13 cellular contexts compared by ENCODE assay signal in the genomic region with DNA sequence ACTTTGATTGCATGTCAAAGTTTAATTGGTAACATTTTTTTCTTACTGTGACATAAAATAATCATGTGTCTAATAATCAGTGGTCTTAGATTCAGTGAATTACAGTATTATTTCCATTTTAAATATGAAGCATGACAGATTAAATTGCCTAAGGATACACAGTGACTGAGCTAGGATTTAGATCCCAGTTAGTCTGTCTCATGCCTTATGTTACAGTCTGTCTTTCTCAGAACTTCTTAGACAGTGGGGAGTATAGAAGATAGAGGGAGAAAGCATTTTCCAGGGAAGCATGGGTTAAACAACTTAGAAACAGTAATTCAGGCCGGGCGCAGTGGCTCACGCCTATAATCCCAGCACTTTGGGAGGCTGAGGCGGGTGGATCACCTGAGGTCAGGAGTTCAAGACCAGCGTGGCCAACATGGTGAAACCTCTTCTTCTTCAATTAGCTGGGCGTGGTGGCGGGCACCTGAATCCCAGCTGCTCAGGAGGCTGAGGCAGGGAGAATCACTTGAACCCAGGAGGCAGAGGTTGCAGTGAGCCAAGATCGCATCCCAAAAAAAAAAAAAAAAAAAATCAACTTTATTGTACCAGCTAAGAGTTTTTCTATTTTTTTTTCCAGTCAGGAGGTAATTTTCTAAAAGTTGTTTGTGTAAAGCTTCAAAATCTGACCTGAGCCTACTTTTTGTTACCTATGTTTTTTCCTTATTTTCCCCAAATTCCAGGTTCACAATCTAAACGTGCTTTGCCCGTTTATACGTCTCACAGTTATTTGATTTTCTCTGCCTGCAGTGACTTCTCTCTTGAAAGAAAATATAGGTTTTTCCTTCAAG. TPM values are rescaled to one million over a fixed set of nuclear protein-coding genes. Genes with fewer than 3 reads are reported as not detected.
DNase-seq lines count a peak whose midpoint lies in the region; ATAC-seq, FAIRE-seq and TF ChIP-seq lines count a peak whose summit lies in the region.
"Had no signal": no experiment of that assay in that cellular context is flagged by ENCODE, and none has a peak within 500 bp of the region (broad histone marks: within the 10 kb centered on the region; RNA-seq: fewer than 3 reads in every experiment).

No MANE protein-coding gene starts in this region.

- H3K27ac Mint-ChIP-seq in T-cell: peak overlapping the region in 1 of 2 donors; percentile 24
- H3K27ac Mint-ChIP-seq: IgD-negative memory B cell had no signal

- no peaks in the 10 kb centered on the region for H3K9me3 Mint-ChIP-seq in T-cell
- H3K9me3 Mint-ChIP-seq: IgD-negative memory B cell had no signal

- H3K36me3 ChIP-seq in HepG2 (replicated peaks in 1 of 2; ENCODE audit: control insufficient read depth in 1 of 2, insufficient read depth in 2 of 2, low read length in 2 of 2) (peaks cover 2 to 6% of the 10 kb centered on the region in 2 experiments; a peak in 4 of 5 replicates), right lobe of liver (no peaks in the 10 kb centered on the region), lower lobe of right lung (no peaks in the 10 kb centered on the region), A673 (ENCODE audit: insufficient read depth, low read length, poor library complexity, severe bottlenecking) (no peaks in the 10 kb centered on the region)

- H3K9me3 ChIP-seq in HepG2 (ENCODE audit: low read length): no peaks in the 10 kb centered on the region
- H3K9me3 ChIP-seq in right lobe of liver: no peaks in the 10 kb centered on the region
- H3K9me3 ChIP-seq in lower lobe of right lung: no peaks in the 10 kb centered on the region
- H3K9me3 ChIP-seq in A673 (ENCODE audit: low read depth, low read length, poor library complexity, severe bottlenecking): no peaks in the 10 kb centered on the region
- H3K9me3 ChIP-seq: upper lobe of right lung had no signal

- H3K4me3 Mint-ChIP-seq in T-cell: no peak overlapping the region

- H3K36me3 Mint-ChIP-seq in T-cell: peaks cover 9% of the 10 kb centered on the region
- H3K36me3 Mint-ChIP-seq: IgD-negative memory B cell had no signal

- no peak for TF ChIP-seq RAD21 in HepG2 (CRISPR knock-in tag; IDR thresholded peaks at IDR 0.05)

- peaks cover 62% of the 10 kb centered on the region for H3K4me1 ChIP-seq in HepG2 (ENCODE audit: insufficient read depth, low read length)
- peaks cover 0 to 9% (median 4%) of the 10 kb centered on the region in 4 donors for H3K4me1 ChIP-seq in right lobe of liver
- H3K4me1 ChIP-seq in lower lobe of right lung: peaks cover 18% of the 10 kb centered on the region
- H3K4me1 ChIP-seq in A673 (ENCODE audit: insufficient read depth, low read length, poor library complexity, severe bottlenecking): peaks cover 35% of the 10 kb centered on the region

- H3K27me3 Mint-ChIP-seq in T-cell: no peaks in the 10 kb centered on the region
- H3K27me3 Mint-ChIP-seq: IgD-negative memory B cell had no signal

- H2AFZ ChIP-seq in HepG2 (ENCODE audit: low read length): no peak overlapping the region

- BruUV-seq in HepG2 (replicated peaks; lab: Mats Ljungman, UMichigan): no TSS peak
- BruUV-seq in A673 (replicated peaks; lab: Mats Ljungman, UMichigan): no TSS peak

- H3K4me2 ChIP-seq in HepG2 (ENCODE audit: low read depth, low read length): peak overlapping the region; percentile 82

- H3K27me3 ChIP-seq in HepG2 (ENCODE audit: control insufficient read depth in 1 of 2, insufficient read depth in 2 of 2, low read length in 2 of 2) (no peaks in the 10 kb centered on the region), right lobe of liver (no peaks in the 10 kb centered on the region), lower lobe of right lung (ENCODE audit: low read depth) (no peaks in the 10 kb centered on the region), A673 (replicated peaks; ENCODE audit: insufficient read depth, low read depth, low read length, poor library complexity) (no peaks in the 10 kb centered on the region)
- H3K27me3 ChIP-seq: upper lobe of right lung had no signal

- TF ChIP-seq POLR2A in HepG2 (IDR thresholded peaks at IDR 0.05; ENCODE audit: insufficient read depth in 1 of 2, low read depth in 2 of 2, low read length in 2 of 2): no peak
- no peak for TF ChIP-seq POLR2A in right lobe of liver (IDR thresholded peaks at IDR 0.05)

- no peak for ATAC-seq in HepG2
- ATAC-seq in right lobe of liver: no peak
- no peak for ATAC-seq in lower lobe of right lung
- no peak for ATAC-seq in T-cell (replicated peaks in 1 of 4)
- ATAC-seq: SK-N-SH treated with all-trans-retinoic acid at 6 μM for 48 hours, upper lobe of right lung had no signal

- in situ Hi-C loops in HepG2 (cut with HindIII; ENCODE audit: extremely low pct_ligation_motif_present, low pct_unique_long_range_greater_than_20kb): no loop called here

- TF ChIP-seq CTCF in HepG2 (CRISPR knock-in tag; IDR thresholded peaks at IDR 0.05): no peak
- no peak for TF ChIP-seq CTCF in right lobe of liver (IDR thresholded peaks at IDR 0.05)
- TF ChIP-seq CTCF in VCaP (conservative IDR thresholded peaks at IDR 0.05): no peak
- no peak for TF ChIP-seq CTCF in lower lobe of right lung (IDR thresholded peaks at IDR 0.05)
- TF ChIP-seq CTCF in A673 (conservative IDR thresholded peaks at IDR 0.05; ENCODE audit: low read depth, low read length): no peak

- POLR2A ChIA-PET in HepG2 (lab: Yijun Ruan, JAX): no interaction called here
- POLR2A ChIA-PET in A673 (lab: Charles Lee; ENCODE audit: low non-redundant PET): no interaction called here
- POLR2A ChIA-PET in T-cell (lab: Charles Lee): no interaction called here

- FAIRE-seq in HepG2 (lab: Jason Lieb, UNC) (no peak), GM19239 (lab: Jason Lieb, UNC) (no peak)
- FAIRE-seq: GM12891 had no signal

- peaks cover 71% of the 10 kb centered on the region for H3K79me2 ChIP-seq in HepG2 (ENCODE audit: insufficient read depth, low read length)

- H3K4me3 ChIP-seq in HepG2 (replicated peaks in 1 of 3; ENCODE audit: insufficient read depth in 1 of 3, low read depth in 2 of 3, low read length in 3 of 3) (peak overlapping the region in 1 of 3 experiments; percentile 11; a peak in 2 of 6 replicates), right lobe of liver (no peak overlapping the region), lower lobe of right lung (no peak overlapping the region), A673 (ENCODE audit: low read depth, low read length, poor library complexity, severe bottlenecking) (no peak overlapping the region)
- H3K4me3 ChIP-seq: upper lobe of right lung had no signal

- TF ChIP-seq EP300 in HepG2 (IDR thresholded peaks at IDR 0.05; ENCODE audit: low read depth in 2 of 2, low read length in 2 of 2) (no peak), HepG2 (CRISPR knock-in tag; IDR thresholded peaks at IDR 0.05; ENCODE audit: borderline replicate concordance) (no peak)

- no peak overlapping the region for H3K27ac ChIP-seq in HepG2 (ENCODE audit: extremely low read length, insufficient read depth, low read length)
- H3K27ac ChIP-seq in right lobe of liver: no peak overlapping the region
- H3K27ac ChIP-seq in VCaP: peak overlapping the region; percentile 100
- H3K27ac ChIP-seq in lower lobe of right lung: peak overlapping the region; percentile 25
- no peak overlapping the region for H3K27ac ChIP-seq in A673 (ENCODE audit: low read depth, low read length, poor library complexity, severe bottlenecking)
- H3K27ac ChIP-seq: upper lobe of right lung had no signal

- CTCF ChIA-PET in HepG2 (lab: Yijun Ruan, JAX; ENCODE audit: low intra/inter-chr PET ratio, low total read pairs): no interaction called here
- CTCF ChIA-PET in A673 (lab: Charles Lee): interaction anchor here (0.5 kb wide), 1 partner anchor 118 kb away, joined by 3 read pairs; no protein-coding TSS in a partner anchor
- CTCF ChIA-PET in T-cell (lab: Charles Lee): interaction anchor here in 1 of 2 donors (1.3 kb wide), 1 partner anchor 63 kb away, joined by 4 read pairs; no protein-coding TSS in a partner anchor

- 87% methylated on average over 11 of the region's 11 CpGs for WGBS in HepG2 (ENCODE audit: low lambda C conversion rate)
- 89% methylated on average over 10 of the region's 11 CpGs for WGBS in right lobe of liver (ENCODE audit: insufficient coverage, low coverage, low lambda C conversion rate, missing lambda C conversion rate)

- peaks cover 7% of the 10 kb centered on the region for H4K20me1 ChIP-seq in HepG2 (ENCODE audit: insufficient read depth, low read length)

- DNase-seq in HepG2 (ENCODE audit: low spot score): no peak
- DNase-seq in right lobe of liver: no peak
- DNase-seq in lower lobe of right lung: no peak
- no peak for DNase-seq in A673 (ENCODE audit: low spot score)
- no peak for DNase-seq in T-cell
- no peak for DNase-seq in DMS79 (lab: John Stamatoyannopoulos, UW)
- DNase-seq in GM19239 (ENCODE audit: insufficient read length, low spot score): no peak
- DNase-seq: NCI-H1436 treated with DMSO at 0.1 percent for 48 hours, upper lobe of right lung had no signal

- peaks cover 57 to 71% (median 65%) of the 10 kb centered on the region in 3 donors for H3K4me1 Mint-ChIP-seq in T-cell

- intact Hi-C loops in HepG2 (cut with micrococcal nuclease; ENCODE audit: unreplicated experiment) (loop anchor here (5.0 kb wide), 1 partner anchor 61 kb away; no protein-coding TSS in a partner anchor), right lobe of liver (cut with DNase I) (no loop called here), lower lobe of right lung (cut with DNase I) (no loop called here), A673 (cut with micrococcal nuclease; ENCODE audit: unreplicated experiment) (loop anchor here (5.0 kb wide), 1 partner anchor 144 kb away; the partner anchor contains the start of gene SGCE)

- 0 out of 2 replicates have a peak overlapping the region, but pooled peaks have one; percentile 13 for H3K9ac ChIP-seq in HepG2 (ENCODE audit: insufficient read depth, low read depth, low read length)

RNA-seq across cellular contexts. Expression of gene CASD1, which starts 3.3 kb away (rescaled TPM):
- 21.4 and 22.9 TPM in 2 replicates for total RNA-seq in HepG2 (2016; rRNA removed; fragmentation: Illumina TruSeq; extraction: Trizol)
- 5.9 and 7.0 TPM in 2 replicates for total RNA-seq in HepG2 (2016; cell fraction: cytosol; rRNA removed; fragmentation: Illumina TruSeq; extraction: Trizol; ENCODE audit: low read depth)
- 20.4 and 23.2 TPM in 2 replicates for total RNA-seq in HepG2 (2016; cell fraction: insoluble cytoplasmic fraction; rRNA removed; fragmentation: Illumina TruSeq; extraction: Trizol)
- 19.4 and 21.4 TPM in 2 replicates for total RNA-seq in HepG2 (2016; cell fraction: membrane; rRNA removed; fragmentation: Illumina TruSeq; extraction: Trizol)
- total RNA-seq in HepG2 (2016; cell fraction: nucleus; rRNA removed; fragmentation: Illumina TruSeq; extraction: Trizol): 39.3 and 40.4 TPM in 2 replicates
- 23.4 and 32.6 TPM in 2 replicates for polyA plus RNA-seq in HepG2 (2011; rRNA removed)
- 8.4 and 15.0 TPM in 2 replicates for polyA plus RNA-seq in HepG2 (2011; cell fraction: cytosol; rRNA removed)
- polyA plus RNA-seq in HepG2 (2011; cell fraction: nucleus; rRNA removed): 19.1 and 24.4 TPM in 2 replicates
- polyA plus RNA-seq in HepG2 (2012): 19.1 and 25.0 TPM in 2 replicates
- 5.4 and 5.6 TPM in 2 replicates for polyA plus RNA-seq in HepG2 (2016; cell fraction: cytosol; fragmentation: Illumina TruSeq; extraction: Trizol; ENCODE audit: low read depth)
- 17.4 and 18.3 TPM in 2 replicates for polyA plus RNA-seq in HepG2 (2016; cell fraction: insoluble cytoplasmic fraction; fragmentation: Illumina TruSeq; extraction: Trizol; ENCODE audit: low read depth)
- polyA plus RNA-seq in HepG2 (2016; cell fraction: membrane; fragmentation: Illumina TruSeq; extraction: Trizol; ENCODE audit: low read depth): 10.1 and 12.8 TPM in 2 replicates
- polyA plus RNA-seq in HepG2 (2016; cell fraction: nucleus; fragmentation: Illumina TruSeq; extraction: Trizol; ENCODE audit: insufficient read depth, low read depth): 47.6 and 48.1 TPM in 2 replicates
- 2.8 and 71.7 TPM in 2 replicates for polyA minus RNA-seq in HepG2 (2011; rRNA and poly(A)+ RNA removed; ENCODE audit: low replicate concordance)
- 24.5 and 24.8 TPM in 2 replicates for polyA minus RNA-seq in HepG2 (2011; cell fraction: cytosol; rRNA and poly(A)+ RNA removed)
- 89.6 and 113 TPM in 2 replicates for polyA minus RNA-seq in HepG2 (2011; cell fraction: nucleus; rRNA and poly(A)+ RNA removed)
- 10 to 100 TPM in 1 of 6 experiments, 1 to 10 TPM in 5; 4.5 to 10.4 (median 7.2) TPM for total RNA-seq in right lobe of liver
- 27.3 TPM for total RNA-seq in lower lobe of right lung
- total RNA-seq in A673 (2021): 17.0 and 19.6 TPM in 2 replicates
- 10 to 100 TPM; 25.7 to 30.1 (median 28.2) TPM for total RNA-seq in T-cell

Comparison
In these comparisons a context has a peak if more than half of its experiments do, and no peak if none do; other contexts are left out.
1. intact Hi-C loops: an anchor here in HepG2 (5.0 kb wide) and A673 (5.0 kb wide); none called in right lobe of liver and lower lobe of right lung.
2. H3K27ac ChIP-seq: peak in VCaP (single experiment) and lower lobe of right lung (single experiment); none in HepG2 (single experiment), right lobe of liver (0 of 3) and A673 (single experiment).